Comparison of ENCODE assay signal across 32 cellular contexts in the genomic region with DNA sequence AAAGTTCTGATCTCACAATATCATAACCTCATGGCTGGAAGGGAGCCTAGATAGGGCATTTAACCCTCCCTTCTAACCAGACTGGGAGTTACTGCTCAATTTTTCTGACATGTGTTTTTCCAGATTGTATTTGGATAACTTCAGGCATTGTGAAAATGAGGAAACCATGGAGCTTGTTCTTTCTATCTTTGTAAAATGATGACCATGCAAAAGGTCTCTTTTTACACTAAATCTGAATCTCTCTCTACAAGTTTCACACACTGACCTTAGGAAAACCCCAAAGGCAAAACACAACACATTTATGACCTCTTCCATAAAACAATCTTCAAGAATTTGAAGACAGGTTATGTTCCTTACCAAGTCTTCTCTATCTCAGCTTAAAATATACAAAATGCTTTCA.
"Had no signal": no experiment of that assay in that cellular context is flagged by ENCODE, and none has a peak within 500 bp of the region (broad histone marks: within the 10 kb centered on the region; RNA-seq: fewer than 3 reads in every experiment).

No MANE protein-coding gene starts in this region.

- H3K9me3 Mint-ChIP-seq: activated B cell treated with CpG ODN at 0.5 μM for 24 hours; activated naive CD4-positive, alpha-beta T cell treated with anti-CD3 and anti-CD28 coated beads for 36 hours; activated naive CD4-positive, alpha-beta T cell treated with anti-CD3 and anti-CD28 coated beads, Interleukin-2, amount 50 U/mL, for 24 hours; activated naive CD8-positive, alpha-beta T cell treated with anti-CD3 and anti-CD28 coated beads for 36 hours; activated naive CD8-positive, alpha-beta T cell treated with anti-CD3 and anti-CD28 coated beads, Interleukin-2, amount 50 U/mL, for 24 hours; activated T-cell treated with anti-CD3 and anti-CD28 coated beads, Interleukin-2, amount 50 U/mL, for 4 hours; activated T-helper 2 cell treated with anti-CD3 and anti-CD28 coated beads, Interferon-gamma antibody, Interleukin-2, Interleukin-4, amounts not matched to agents 10 μg/mL and 5 μg/mL and 100 μg/mL, durations not matched to agents 14 hours and 24 hours and 36 hours had no signal

- H3K27ac ChIP-seq: adrenal gland, body of pancreas, epithelial cell of prostate, esophagus squamous epithelium, foreskin keratinocyte, gastrocnemius medialis, heart right ventricle, hepatocyte, WERI-Rb-1 had no signal

- H3K9me3 ChIP-seq: adrenal gland, body of pancreas, esophagus squamous epithelium, gastrocnemius medialis had no signal

- H3K27ac Mint-ChIP-seq: activated B cell treated with CpG ODN at 0.5 μM for 24 hours; activated CD8-positive, alpha-beta T cell treated with anti-CD3 and anti-CD28 coated beads for 36 hours; activated naive CD4-positive, alpha-beta T cell treated with anti-CD3 and anti-CD28 coated beads for 36 hours; activated naive CD4-positive, alpha-beta T cell treated with anti-CD3 and anti-CD28 coated beads, Interleukin-2, amount 50 U/mL, for 24 hours; activated naive CD8-positive, alpha-beta T cell treated with anti-CD3 and anti-CD28 coated beads for 36 hours; activated naive CD8-positive, alpha-beta T cell treated with anti-CD3 and anti-CD28 coated beads, Interleukin-2, amount 50 U/mL, for 24 hours; activated T-helper 2 cell treated with anti-CD3 and anti-CD28 coated beads, Interferon-gamma antibody, Interleukin-2, Interleukin-4, amounts not matched to agents 10 μg/mL and 5 μg/mL and 100 μg/mL, durations not matched to agents 14 hours and 24 hours and 36 hours; effector memory CD8-positive, alpha-beta T cell had no signal

- H3K4me1 ChIP-seq: adrenal gland, body of pancreas, esophagus squamous epithelium, foreskin keratinocyte, gastrocnemius medialis, heart right ventricle had no signal

- H3K36me3 ChIP-seq: adrenal gland, esophagus squamous epithelium, gastrocnemius medialis, heart right ventricle, WERI-Rb-1 had no signal

- H3K27me3 Mint-ChIP-seq: activated B cell treated with CpG ODN at 0.5 μM for 24 hours; activated CD8-positive, alpha-beta T cell treated with anti-CD3 and anti-CD28 coated beads for 36 hours; activated naive CD4-positive, alpha-beta T cell treated with anti-CD3 and anti-CD28 coated beads, Interleukin-2, amount 50 U/mL, for 24 hours; activated naive CD8-positive, alpha-beta T cell treated with anti-CD3 and anti-CD28 coated beads for 36 hours; activated naive CD8-positive, alpha-beta T cell treated with anti-CD3 and anti-CD28 coated beads, Interleukin-2, amount 50 U/mL, for 24 hours; effector memory CD8-positive, alpha-beta T cell had no signal

- FAIRE-seq: colon had no signal

- H3K4me2 ChIP-seq: hepatocyte had no signal

- ATAC-seq: activated CD4-positive, CD25-positive, alpha-beta regulatory T cell treated with anti-CD3 and anti-CD28 coated beads, Interleukin-2, amount 50 U/mL, for 24 hours; activated CD8-positive, alpha-beta T cell treated with anti-CD3 and anti-CD28 coated beads for 36 hours; activated naive CD8-positive, alpha-beta T cell treated with anti-CD3 and anti-CD28 coated beads, Interleukin-2, amount 50 U/mL, for 24 hours; activated T-cell treated with anti-CD3 and anti-CD28 coated beads, Interleukin-2, amount 50 U/mL, for 4 hours; body of pancreas; effector memory CD8-positive, alpha-beta T cell; foreskin keratinocyte; gastrocnemius medialis; heart right ventricle had no signal

- H3K36me3 Mint-ChIP-seq: activated naive CD4-positive, alpha-beta T cell treated with anti-CD3 and anti-CD28 coated beads, Interleukin-2, amount 50 U/mL, for 24 hours; activated naive CD8-positive, alpha-beta T cell treated with anti-CD3 and anti-CD28 coated beads for 36 hours had no signal

- H3K4me3 ChIP-seq: adrenal gland, body of pancreas, esophagus squamous epithelium, gastrocnemius medialis, heart right ventricle, hepatocyte had no signal

- H3K4me3 Mint-ChIP-seq: activated B cell treated with CpG ODN at 0.5 μM for 24 hours; activated CD8-positive, alpha-beta T cell treated with anti-CD3 and anti-CD28 coated beads for 36 hours; activated naive CD4-positive, alpha-beta T cell treated with anti-CD3 and anti-CD28 coated beads for 36 hours; activated naive CD4-positive, alpha-beta T cell treated with anti-CD3 and anti-CD28 coated beads, Interleukin-2, amount 50 U/mL, for 24 hours; activated naive CD8-positive, alpha-beta T cell treated with anti-CD3 and anti-CD28 coated beads for 36 hours; activated naive CD8-positive, alpha-beta T cell treated with anti-CD3 and anti-CD28 coated beads, Interleukin-2, amount 50 U/mL, for 24 hours; activated T-cell treated with anti-CD3 and anti-CD28 coated beads, Interleukin-2, amount 50 U/mL, for 4 hours; effector memory CD8-positive, alpha-beta T cell had no signal

- H3K4me1 Mint-ChIP-seq: activated B cell treated with CpG ODN at 0.5 μM for 24 hours; activated naive CD4-positive, alpha-beta T cell treated with anti-CD3 and anti-CD28 coated beads, Interleukin-2, amount 50 U/mL, for 24 hours; activated naive CD8-positive, alpha-beta T cell treated with anti-CD3 and anti-CD28 coated beads for 36 hours; activated naive CD8-positive, alpha-beta T cell treated with anti-CD3 and anti-CD28 coated beads, Interleukin-2, amount 50 U/mL, for 24 hours had no signal

- H3K79me2 ChIP-seq: hepatocyte had no signal

- H3K27me3 ChIP-seq: adrenal gland, body of pancreas, esophagus squamous epithelium, foreskin keratinocyte, gastrocnemius medialis, heart right ventricle, hepatocyte had no signal

- H2AFZ ChIP-seq: hepatocyte had no signal

- DNase-seq: activated B cell treated with CpG ODN at 0.5 μM for 24 hours; activated CD4-positive, alpha-beta T cell treated with anti-CD3 and anti-CD28 coated beads for 48 hours; activated CD4-positive, alpha-beta T cell treated with anti-CD3 and anti-CD28 coated beads, Interleukin-2, amount 50 U/mL, for 1 hour; activated CD4-positive, alpha-beta T cell treated with anti-CD3 and anti-CD28 coated beads, Interleukin-2, amount 50 U/mL, for 48 hours; activated CD8-positive, alpha-beta memory T cell treated with anti-CD3 and anti-CD28 coated beads for 24 hours; activated CD8-positive, alpha-beta T cell treated with anti-CD3 and anti-CD28 coated beads for 36 hours; activated effector memory CD4-positive, alpha-beta T cell treated with anti-CD3 and anti-CD28 coated beads, Interleukin-2, amount 50 U/mL, for 16 hours; activated naive CD4-positive, alpha-beta T cell treated with anti-CD3 and anti-CD28 coated beads for 36 hours; activated naive CD8-positive, alpha-beta T cell treated with anti-CD3 and anti-CD28 coated beads for 36 hours; activated naive CD8-positive, alpha-beta T cell treated with anti-CD3 and anti-CD28 coated beads, Interleukin-2, amount 50 U/mL, for 24 hours; activated T-cell treated with anti-CD3 and anti-CD28 coated beads, Interleukin-2, amount 50 U/mL, for 4 hours; adrenal gland; amygdala; aorta; body of pancreas; caudate nucleus; cortex of kidney; dermis blood vessel endothelial cell; effector CD4-positive, alpha-beta T cell; effector memory CD8-positive, alpha-beta T cell; esophagus squamous epithelium; foreskin keratinocyte; gastrocnemius medialis; heart right ventricle; T-helper 2 cell; WERI-Rb-1 had no signal
